ENCODE assay signal across 1 cellular context in genomic region chr2:186325827-186326535, GRCh38.
TF ChIP-seq lines count a peak whose summit lies in the region.

No MANE protein-coding gene starts in this region.

TF ChIP-seq in WTC11, 78 proteins besides CTCF, POLR2A, EP300 and RAD21 (continued from another document):
- TF ChIP-seq AR (CRISPR knock-in tag; IDR thresholded peaks at IDR 0.05) (no peak), GABPB1 (CRISPR knock-in tag; IDR thresholded peaks at IDR 0.05) (no peak), ZBTB21 (CRISPR knock-in tag; IDR thresholded peaks at IDR 0.05; ENCODE audit: borderline replicate concordance) (no peak), NFE2L1 (CRISPR knock-in tag; IDR thresholded peaks at IDR 0.05) (no peak), TEAD1 (CRISPR knock-in tag; IDR thresholded peaks at IDR 0.05) (no peak), HMGXB4 (CRISPR knock-in tag; IDR thresholded peaks at IDR 0.05) (no peak)
